In the genomic region with DNA sequence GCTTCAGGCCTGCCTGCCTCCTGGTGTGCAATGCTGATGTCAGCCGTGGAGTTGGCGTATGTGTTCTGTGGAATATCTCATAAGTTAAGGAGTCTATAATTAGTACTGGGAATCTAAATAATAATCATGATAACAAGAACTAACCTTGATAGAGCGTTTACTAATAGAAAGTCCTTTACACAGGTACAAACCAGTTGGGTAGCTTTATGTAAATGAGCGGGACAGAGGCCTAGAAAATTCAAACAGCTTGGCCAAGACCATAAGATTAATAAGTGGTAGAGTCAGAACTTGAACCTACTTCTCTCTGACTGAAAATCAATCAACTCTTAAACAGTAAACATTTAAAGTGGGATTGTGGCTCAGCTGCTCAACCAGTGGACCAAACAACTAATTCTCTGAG, we compare ENCODE assay signal across 8 cellular contexts.
"Had no signal": no experiment of that assay in that cellular context is flagged by ENCODE, and none has a peak within 500 bp of the region (broad histone marks: within the 10 kb centered on the region; RNA-seq: fewer than 3 reads in every experiment).

No MANE protein-coding gene starts in this region.

- ATAC-seq: GM12878 had no signal

- DNase-seq: GDM1, GF-D8 had no signal

- H3K4me3 ChIP-seq: GM12878 had no signal

- FAIRE-seq: G401.6, GM12878, GM12891, GM12892, GM18507, GM19239 had no signal
